Comparison of ENCODE assay signal across 11 cellular contexts in genomic region chr22:17095538-17095937, GRCh38. TPM values are rescaled to one million over a fixed set of nuclear protein-coding genes. Genes with fewer than 3 reads are reported as not detected.
DNase-seq lines count a peak whose midpoint lies in the region; ATAC-seq and TF ChIP-seq lines count a peak whose summit lies in the region.
"Had no signal": no experiment of that assay in that cellular context is flagged by ENCODE, and none has a peak within 500 bp of the region (broad histone marks: within the 10 kb centered on the region; RNA-seq: fewer than 3 reads in every experiment).

No MANE protein-coding gene starts in this region.

- H3K36me3 ChIP-seq in BLaER1, result peaks cover 19% of the 10 kb centered on the region
- no peaks in the 10 kb centered on the region for H3K36me3 ChIP-seq in SK-N-SH (replicated peaks in 1 of 2; ENCODE audit: control insufficient read depth in 1 of 2, insufficient read depth in 2 of 2, low read length in 1 of 2)

- in situ Hi-C loops in GM13977 (cut with MboI; ENCODE audit: low pct_unique_long_range_greater_than_20kb, low sequenced_read_pairs, unreplicated experiment), result no loop called here

- H3K4me2 ChIP-seq in BLaER1, result peak overlapping the region; percentile 84
- no peak overlapping the region for H3K4me2 ChIP-seq in SK-N-SH

- H3K4me3 ChIP-seq in BLaER1, result no peak overlapping the region
- H3K4me3 ChIP-seq in SK-N-SH (ENCODE audit: low read depth in 2 of 2, low read length in 1 of 2), result no peak overlapping the region
- H3K4me3 ChIP-seq: ascending aorta had no signal

- TF ChIP-seq EP300 in SK-N-SH (IDR thresholded peaks at IDR 0.05; ENCODE audit: borderline replicate concordance in 1 of 2, low read depth in 1 of 2, low read length in 1 of 2), result no peak

- CTCF ChIA-PET in SK-N-SH (lab: Yijun Ruan, JAX), result interaction anchor here (0.6 to 2.6 kb wide), 10 partner anchors 8 to 418 kb away, joined by 3 to 11 read pairs (median 4); no protein-coding TSS in a partner anchor

- H2AFZ ChIP-seq in SK-N-SH (ENCODE audit: low read depth), result no peak overlapping the region

- H3K9ac ChIP-seq in BLaER1 (no peak overlapping the region), SK-N-SH (no peak overlapping the region)

- H3K27ac ChIP-seq in BLaER1 (0 out of 2 replicates have a peak overlapping the region, but pooled peaks have one; percentile 24), SK-N-SH (ENCODE audit: low read depth in 2 of 2, low read length in 1 of 2) (no peak overlapping the region)
- H3K27ac ChIP-seq: ascending aorta had no signal

- WGBS in SK-N-SH (ENCODE audit: low lambda C conversion rate), result 16% methylated on average over 5 of the region's 6 CpGs

- TF ChIP-seq RAD21 in SK-N-SH (IDR thresholded peaks at IDR 0.05; ENCODE audit: low read length), result no peak

- no peaks in the 10 kb centered on the region for H3K27me3 ChIP-seq in BLaER1
- no peaks in the 10 kb centered on the region for H3K27me3 ChIP-seq in SK-N-SH (ENCODE audit: insufficient read depth)
- H3K27me3 ChIP-seq: ascending aorta had no signal

- H3K4me1 ChIP-seq in BLaER1, result peaks cover 72% of the 10 kb centered on the region
- no peaks in the 10 kb centered on the region for H3K4me1 ChIP-seq in SK-N-SH (ENCODE audit: control insufficient read depth in 1 of 2, insufficient read depth in 2 of 2, low read depth in 1 of 2, low read length in 1 of 2)
- H3K4me1 ChIP-seq: ascending aorta had no signal

- H3K9me3 ChIP-seq in BLaER1 (no peaks in the 10 kb centered on the region), SK-N-SH (no peaks in the 10 kb centered on the region)
- H3K9me3 ChIP-seq: ascending aorta had no signal

- ATAC-seq in esophagus mucosa, result no peak
- ATAC-seq in GM18519 (IDR thresholded peaks at IDR 0.05; ENCODE audit: low FRiP score, unreplicated experiment), result no peak
- ATAC-seq: Right ventricle myocardium inferior had no signal

- H4K20me1 ChIP-seq in BLaER1 (peaks cover 90% of the 10 kb centered on the region), SK-N-SH (ENCODE audit: insufficient read depth) (peaks cover 13% of the 10 kb centered on the region; the same call in 1 of the 2 replicates)

- no peaks in the 10 kb centered on the region for H3F3A ChIP-seq in SK-N-SH (replicated peaks; ENCODE audit: insufficient read depth)

- H3K79me2 ChIP-seq in SK-N-SH (ENCODE audit: insufficient read depth), result no peaks in the 10 kb centered on the region

- no peaks in the 10 kb centered on the region for H3K9me2 ChIP-seq in SK-N-SH

- TF ChIP-seq CTCF in GM13977 (IDR thresholded peaks at IDR 0.05; ENCODE audit: extremely low read depth, insufficient read depth, missing control alignments), result peak; percentile 8
- peak; percentile 44 for TF ChIP-seq CTCF in SK-N-SH (IDR thresholded peaks at IDR 0.05)

- DNase-seq in GM13977 (ENCODE audit: low spot score) (no peak), SK-N-SH (peak; percentile 61), iPS-NIHi7 (ENCODE audit: extremely low spot score) (peak; percentile 77), cortex of kidney (lab: John Stamatoyannopoulos, UW) (no peak), NCI-H187 (lab: John Stamatoyannopoulos, UW) (no peak)
- DNase-seq: activated CD4-positive, alpha-beta T cell treated with anti-CD3 and anti-CD28 coated beads, Interleukin-2, amount 50 U/mL, for 4 hours had no signal

- POLR2A ChIA-PET in SK-N-SH (lab: Yijun Ruan, JAX), result no interaction called here

TF ChIP-seq in SK-N-SH, 30 proteins besides CTCF, POLR2A, EP300 and RAD21 (continues in another document):
- TF ChIP-seq SMC3 (IDR thresholded peaks at IDR 0.05; ENCODE audit: low read depth, low read length) (no peak), RCOR1 (IDR thresholded peaks at IDR 0.05; ENCODE audit: low read length) (no peak), IRF3 (IDR thresholded peaks at IDR 0.05; ENCODE audit: low read depth, low read length) (no peak), MEF2A (IDR thresholded peaks at IDR 0.05; ENCODE audit: borderline replicate concordance, low read depth) (no peak), EZH2phosphoT487 (IDR thresholded peaks at IDR 0.05; ENCODE audit: borderline replicate concordance, low read depth) (no peak), NRF1 (IDR thresholded peaks at IDR 0.05; ENCODE audit: low read depth, low read length) (no peak), TAF1 (IDR thresholded peaks at IDR 0.05; ENCODE audit: borderline replicate concordance, low read depth, low read length) (no peak), POLR2AphosphoS5 (IDR thresholded peaks at IDR 0.05; ENCODE audit: low read depth, low read length) (no peak), RXRA (IDR thresholded peaks at IDR 0.05; ENCODE audit: borderline replicate concordance, low read depth) (no peak), JUND (IDR thresholded peaks at IDR 0.05) (no peak), SIN3A (IDR thresholded peaks at IDR 0.05; ENCODE audit: borderline replicate concordance, low read depth, low read length) (no peak), FOSL2 (IDR thresholded peaks at IDR 0.05; ENCODE audit: borderline replicate concordance, low read depth) (no peak), RFX5 (IDR thresholded peaks at IDR 0.05; ENCODE audit: low read length) (no peak), TCF12 (IDR thresholded peaks at IDR 0.05) (no peak), PBX3 (IDR thresholded peaks at IDR 0.05) (no peak)
- TF ChIP-seq, protein P1, sequence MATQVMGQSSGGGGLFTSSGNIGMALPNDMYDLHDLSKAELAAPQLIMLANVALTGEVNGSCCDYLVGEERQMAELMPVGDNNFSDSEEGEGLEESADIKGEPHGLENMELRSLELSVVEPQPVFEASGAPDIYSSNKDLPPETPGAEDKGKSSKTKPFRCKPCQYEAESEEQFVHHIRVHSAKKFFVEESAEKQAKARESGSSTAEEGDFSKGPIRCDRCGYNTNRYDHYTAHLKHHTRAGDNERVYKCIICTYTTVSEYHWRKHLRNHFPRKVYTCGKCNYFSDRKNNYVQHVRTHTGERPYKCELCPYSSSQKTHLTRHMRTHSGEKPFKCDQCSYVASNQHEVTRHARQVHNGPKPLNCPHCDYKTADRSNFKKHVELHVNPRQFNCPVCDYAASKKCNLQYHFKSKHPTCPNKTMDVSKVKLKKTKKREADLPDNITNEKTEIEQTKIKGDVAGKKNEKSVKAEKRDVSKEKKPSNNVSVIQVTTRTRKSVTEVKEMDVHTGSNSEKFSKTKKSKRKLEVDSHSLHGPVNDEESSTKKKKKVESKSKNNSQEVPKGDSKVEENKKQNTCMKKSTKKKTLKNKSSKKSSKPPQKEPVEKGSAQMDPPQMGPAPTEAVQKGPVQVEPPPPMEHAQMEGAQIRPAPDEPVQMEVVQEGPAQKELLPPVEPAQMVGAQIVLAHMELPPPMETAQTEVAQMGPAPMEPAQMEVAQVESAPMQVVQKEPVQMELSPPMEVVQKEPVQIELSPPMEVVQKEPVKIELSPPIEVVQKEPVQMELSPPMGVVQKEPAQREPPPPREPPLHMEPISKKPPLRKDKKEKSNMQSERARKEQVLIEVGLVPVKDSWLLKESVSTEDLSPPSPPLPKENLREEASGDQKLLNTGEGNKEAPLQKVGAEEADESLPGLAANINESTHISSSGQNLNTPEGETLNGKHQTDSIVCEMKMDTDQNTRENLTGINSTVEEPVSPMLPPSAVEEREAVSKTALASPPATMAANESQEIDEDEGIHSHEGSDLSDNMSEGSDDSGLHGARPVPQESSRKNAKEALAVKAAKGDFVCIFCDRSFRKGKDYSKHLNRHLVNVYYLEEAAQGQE (IDR thresholded peaks at IDR 0.05; ENCODE audit: low read depth, low read length), result no peak
- TF ChIP-seq, protein P2, sequence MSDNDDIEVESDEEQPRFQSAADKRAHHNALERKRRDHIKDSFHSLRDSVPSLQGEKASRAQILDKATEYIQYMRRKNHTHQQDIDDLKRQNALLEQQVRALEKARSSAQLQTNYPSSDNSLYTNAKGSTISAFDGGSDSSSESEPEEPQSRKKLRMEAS (IDR thresholded peaks at IDR 0.05; ENCODE audit: low read depth), result no peak
- TF ChIP-seq, protein P3, sequence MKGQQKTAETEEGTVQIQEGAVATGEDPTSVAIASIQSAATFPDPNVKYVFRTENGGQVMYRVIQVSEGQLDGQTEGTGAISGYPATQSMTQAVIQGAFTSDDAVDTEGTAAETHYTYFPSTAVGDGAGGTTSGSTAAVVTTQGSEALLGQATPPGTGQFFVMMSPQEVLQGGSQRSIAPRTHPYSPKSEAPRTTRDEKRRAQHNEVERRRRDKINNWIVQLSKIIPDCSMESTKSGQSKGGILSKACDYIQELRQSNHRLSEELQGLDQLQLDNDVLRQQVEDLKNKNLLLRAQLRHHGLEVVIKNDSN (IDR thresholded peaks at IDR 0.05; ENCODE audit: borderline replicate concordance, low read depth), result no peak

RNA-seq across cellular contexts. Expression of gene IL17RA, which starts 10.7 kb away (rescaled TPM):
- polyA plus RNA-seq in SK-N-SH (2012; rRNA removed), result 4.2 and 4.5 TPM in 2 replicates
- 2.3 and 3.5 TPM in 2 replicates for polyA plus RNA-seq in SK-N-SH (2012; cell fraction: cytosol; rRNA removed)
- 5.5 and 5.9 TPM in 2 replicates for polyA plus RNA-seq in SK-N-SH (2012; cell fraction: nucleus; rRNA removed)
- 8.0 TPM for total RNA-seq in esophagus mucosa

RNA-seq across cellular contexts. Expression of gene TMEM121B, which starts 25.6 kb away (rescaled TPM):
- polyA plus RNA-seq in SK-N-SH (2012; rRNA removed), result 0.08 and 0.13 TPM in 2 replicates
- 0.12 and 0.21 TPM in 2 replicates for polyA plus RNA-seq in SK-N-SH (2012; cell fraction: cytosol; rRNA removed)
- 0.36 and 0.63 TPM in 2 replicates for polyA plus RNA-seq in SK-N-SH (2012; cell fraction: nucleus; rRNA removed)
- total RNA-seq in esophagus mucosa, result 0.28 TPM

Comparison
In these comparisons a context has a peak if more than half of its experiments do, and no peak if none do; other contexts are left out.
1. DNase-seq: peak in SK-N-SH (single experiment) and iPS-NIHi7 (single experiment); none in GM13977 (single experiment), cortex of kidney (single experiment) and NCI-H187 (0 of 2).